Comparison of ENCODE assay signal across 23 cellular contexts in the genomic region with DNA sequence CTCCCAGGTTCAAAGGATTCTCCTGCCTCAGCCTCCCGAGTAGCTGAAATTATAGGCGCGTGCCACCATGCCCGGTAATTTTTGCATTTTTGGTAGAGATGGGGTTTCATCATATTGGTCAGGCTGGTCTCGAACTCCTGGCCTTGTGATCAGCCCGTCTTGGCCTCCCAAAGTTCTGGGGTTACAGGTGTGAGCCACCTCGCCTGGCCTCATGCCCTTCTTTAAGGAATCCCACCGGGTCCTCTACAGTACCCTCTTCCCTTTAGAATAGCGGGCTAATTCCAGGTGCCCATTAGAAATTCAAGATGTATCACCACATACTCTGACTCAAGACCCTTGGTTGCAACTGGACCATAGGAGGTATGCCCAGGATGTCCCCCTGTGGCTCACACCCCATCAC.
"Had no signal": no experiment of that assay in that cellular context is flagged by ENCODE, and none has a peak within 500 bp of the region (broad histone marks: within the 10 kb centered on the region; RNA-seq: fewer than 3 reads in every experiment).

No MANE protein-coding gene starts in this region.

- ATAC-seq: foreskin keratinocyte, gastroesophageal sphincter, heart left ventricle, left cardiac atrium, left lung, left ventricle myocardium superior, lower lobe of right lung, mucosa of descending colon had no signal

- H3K4me3 ChIP-seq: colonic mucosa, dorsolateral prefrontal cortex, esophagus muscularis mucosa, gastroesophageal sphincter, heart left ventricle, hepatocyte, left lung, lower lobe of right lung, mucosa of descending colon had no signal

- H3K36me3 Mint-ChIP-seq: immature natural killer cell, mesothelial cell of epicardium, naive B cell had no signal

- DNase-seq: colonic mucosa; dermis blood vessel endothelial cell; dorsolateral prefrontal cortex; effector CD4-positive, alpha-beta T cell; effector memory CD4-positive, alpha-beta T cell; foreskin keratinocyte; heart left ventricle; hypothalamus; immature natural killer cell; left cardiac atrium; left lung; left ventricle myocardium superior; lower lobe of right lung; mesenchymal stem cell; mucosa of descending colon; naive B cell had no signal

- H3K4me3 Mint-ChIP-seq: immature natural killer cell, mesothelial cell of epicardium, naive B cell had no signal

- H3K4me1 ChIP-seq: colonic mucosa, esophagus muscularis mucosa, foreskin keratinocyte, gastroesophageal sphincter, heart left ventricle, left lung, lower lobe of right lung had no signal

- H3K27me3 ChIP-seq: colonic mucosa, foreskin keratinocyte, left lung had no signal

- H3K79me2 ChIP-seq: hepatocyte had no signal

- H3K27ac Mint-ChIP-seq: immature natural killer cell, mesothelial cell of epicardium, naive B cell had no signal

- H3K9me3 ChIP-seq: colonic mucosa, esophagus muscularis mucosa, gastroesophageal sphincter, heart left ventricle, left lung, lower lobe of right lung, mucosa of descending colon had no signal

- H2AFZ ChIP-seq: hepatocyte had no signal

- H3K4me1 Mint-ChIP-seq: immature natural killer cell, naive B cell had no signal

- H3K36me3 ChIP-seq: colonic mucosa, esophagus muscularis mucosa, gastroesophageal sphincter, heart left ventricle, left lung, lower lobe of right lung had no signal

- FAIRE-seq: endothelial cell of umbilical vein, frontal cortex, keratinocyte had no signal

- H3K27ac ChIP-seq: colonic mucosa, esophagus muscularis mucosa, foreskin keratinocyte, gastroesophageal sphincter, heart left ventricle, hepatocyte, left lung, lower lobe of right lung had no signal

- H3K9me3 Mint-ChIP-seq: immature natural killer cell, mesothelial cell of epicardium had no signal

- H3K4me2 ChIP-seq: hepatocyte had no signal
